ENCODE assay signal across 1 cellular context in the genomic region with DNA sequence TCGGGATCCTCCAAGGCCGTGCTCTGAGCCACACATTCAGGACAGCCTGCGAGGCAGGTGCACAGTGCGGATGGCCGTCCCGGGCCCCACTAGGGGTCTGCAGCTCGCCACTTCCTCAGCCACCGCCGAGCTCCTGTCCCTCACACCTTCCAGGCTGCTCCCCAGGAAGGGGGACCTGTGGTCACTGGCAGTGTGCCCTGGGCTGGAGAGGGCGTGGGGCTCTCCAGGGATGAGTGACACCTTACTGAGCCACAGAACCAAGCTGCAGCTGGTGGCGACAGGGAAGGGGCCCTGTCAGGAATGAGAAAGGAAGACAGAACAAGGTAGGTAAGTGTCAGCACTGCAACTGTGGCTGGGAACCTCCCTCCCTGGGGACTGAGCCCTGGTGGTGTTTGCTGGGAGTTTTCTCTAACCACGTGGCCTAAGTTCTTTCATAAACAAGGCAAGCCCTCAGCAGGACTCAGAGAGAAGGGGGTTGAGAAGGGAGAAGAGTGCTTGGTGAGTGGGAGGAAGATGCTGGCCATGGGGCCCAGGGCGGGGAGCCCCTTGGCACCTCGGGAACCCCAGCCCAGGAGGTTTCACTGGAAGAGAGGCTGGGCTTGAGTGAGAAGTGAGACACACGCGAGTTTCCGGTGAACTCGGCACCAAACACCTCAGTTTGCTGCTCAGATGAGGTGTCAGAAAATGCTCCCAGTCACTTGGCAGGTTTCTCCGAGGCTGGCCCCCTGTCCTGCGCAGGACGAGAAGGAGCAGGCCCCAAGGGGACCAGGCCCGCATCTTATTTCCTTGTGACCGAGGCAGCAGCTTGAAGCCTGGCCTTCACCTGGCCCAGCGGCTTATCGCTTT.
TF ChIP-seq lines count a peak whose summit lies in the region.

No MANE protein-coding gene starts in this region.

TF ChIP-seq in GM12878, 131 proteins besides CTCF, POLR2A, EP300 and RAD21 (continued from another document and continues in another):
- TF ChIP-seq, protein P1, sequence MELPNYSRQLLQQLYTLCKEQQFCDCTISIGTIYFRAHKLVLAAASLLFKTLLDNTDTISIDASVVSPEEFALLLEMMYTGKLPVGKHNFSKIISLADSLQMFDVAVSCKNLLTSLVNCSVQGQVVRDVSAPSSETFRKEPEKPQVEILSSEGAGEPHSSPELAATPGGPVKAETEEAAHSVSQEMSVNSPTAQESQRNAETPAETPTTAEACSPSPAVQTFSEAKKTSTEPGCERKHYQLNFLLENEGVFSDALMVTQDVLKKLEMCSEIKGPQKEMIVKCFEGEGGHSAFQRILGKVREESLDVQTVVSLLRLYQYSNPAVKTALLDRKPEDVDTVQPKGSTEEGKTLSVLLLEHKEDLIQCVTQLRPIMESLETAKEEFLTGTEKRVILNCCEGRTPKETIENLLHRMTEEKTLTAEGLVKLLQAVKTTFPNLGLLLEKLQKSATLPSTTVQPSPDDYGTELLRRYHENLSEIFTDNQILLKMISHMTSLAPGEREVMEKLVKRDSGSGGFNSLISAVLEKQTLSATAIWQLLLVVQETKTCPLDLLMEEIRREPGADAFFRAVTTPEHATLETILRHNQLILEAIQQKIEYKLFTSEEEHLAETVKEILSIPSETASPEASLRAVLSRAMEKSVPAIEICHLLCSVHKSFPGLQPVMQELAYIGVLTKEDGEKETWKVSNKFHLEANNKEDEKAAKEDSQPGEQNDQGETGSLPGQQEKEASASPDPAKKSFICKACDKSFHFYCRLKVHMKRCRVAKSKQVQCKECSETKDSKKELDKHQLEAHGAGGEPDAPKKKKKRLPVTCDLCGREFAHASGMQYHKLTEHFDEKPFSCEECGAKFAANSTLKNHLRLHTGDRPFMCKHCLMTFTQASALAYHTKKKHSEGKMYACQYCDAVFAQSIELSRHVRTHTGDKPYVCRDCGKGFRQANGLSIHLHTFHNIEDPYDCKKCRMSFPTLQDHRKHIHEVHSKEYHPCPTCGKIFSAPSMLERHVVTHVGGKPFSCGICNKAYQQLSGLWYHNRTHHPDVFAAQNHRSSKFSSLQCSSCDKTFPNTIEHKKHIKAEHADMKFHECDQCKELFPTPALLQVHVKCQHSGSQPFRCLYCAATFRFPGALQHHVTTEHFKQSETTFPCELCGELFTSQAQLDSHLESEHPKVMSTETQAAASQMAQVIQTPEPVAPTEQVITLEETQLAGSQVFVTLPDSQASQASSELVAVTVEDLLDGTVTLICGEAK (IDR thresholded peaks at IDR 0.05; ENCODE audit: borderline replicate concordance): peak; percentile 17; the same call in 1 of the 2 replicates
- no peak for TF ChIP-seq BCLAF1 (IDR thresholded peaks at IDR 0.05)
- peak; percentile 92 for TF ChIP-seq EED (IDR thresholded peaks at IDR 0.05; ENCODE audit: low read depth)
- TF ChIP-seq, protein P2, sequence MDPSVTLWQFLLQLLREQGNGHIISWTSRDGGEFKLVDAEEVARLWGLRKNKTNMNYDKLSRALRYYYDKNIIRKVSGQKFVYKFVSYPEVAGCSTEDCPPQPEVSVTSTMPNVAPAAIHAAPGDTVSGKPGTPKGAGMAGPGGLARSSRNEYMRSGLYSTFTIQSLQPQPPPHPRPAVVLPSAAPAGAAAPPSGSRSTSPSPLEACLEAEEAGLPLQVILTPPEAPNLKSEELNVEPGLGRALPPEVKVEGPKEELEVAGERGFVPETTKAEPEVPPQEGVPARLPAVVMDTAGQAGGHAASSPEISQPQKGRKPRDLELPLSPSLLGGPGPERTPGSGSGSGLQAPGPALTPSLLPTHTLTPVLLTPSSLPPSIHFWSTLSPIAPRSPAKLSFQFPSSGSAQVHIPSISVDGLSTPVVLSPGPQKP (IDR thresholded peaks at IDR 0.05; ENCODE audit: low read depth, low read length): peak; percentile 28; the same call in 1 of the 2 replicates
- peak; percentile 90 for TF ChIP-seq SMARCA5 (IDR thresholded peaks at IDR 0.05)
- TF ChIP-seq, protein P3, sequence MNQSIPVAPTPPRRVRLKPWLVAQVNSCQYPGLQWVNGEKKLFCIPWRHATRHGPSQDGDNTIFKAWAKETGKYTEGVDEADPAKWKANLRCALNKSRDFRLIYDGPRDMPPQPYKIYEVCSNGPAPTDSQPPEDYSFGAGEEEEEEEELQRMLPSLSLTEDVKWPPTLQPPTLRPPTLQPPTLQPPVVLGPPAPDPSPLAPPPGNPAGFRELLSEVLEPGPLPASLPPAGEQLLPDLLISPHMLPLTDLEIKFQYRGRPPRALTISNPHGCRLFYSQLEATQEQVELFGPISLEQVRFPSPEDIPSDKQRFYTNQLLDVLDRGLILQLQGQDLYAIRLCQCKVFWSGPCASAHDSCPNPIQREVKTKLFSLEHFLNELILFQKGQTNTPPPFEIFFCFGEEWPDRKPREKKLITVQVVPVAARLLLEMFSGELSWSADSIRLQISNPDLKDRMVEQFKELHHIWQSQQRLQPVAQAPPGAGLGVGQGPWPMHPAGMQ (IDR thresholded peaks at IDR 0.05; ENCODE audit: borderline replicate concordance): no peak
- no peak for TF ChIP-seq FOS (IDR thresholded peaks at IDR 0.05; ENCODE audit: borderline replicate concordance, extremely low read depth, insufficient read length)
- peak; percentile 90 for TF ChIP-seq TCF12 (IDR thresholded peaks at IDR 0.05; ENCODE audit: low read depth, low read length)
- peak; percentile 100 for TF ChIP-seq MEF2B (IDR thresholded peaks at IDR 0.05; ENCODE audit: partially characterized antibody, poor library complexity, severe bottlenecking)
- peak; percentile 41; the same call in 1 of the 2 replicates for TF ChIP-seq BMI1 (IDR thresholded peaks at IDR 0.05; ENCODE audit: borderline replicate concordance)
- peak; percentile 53; the same call in 1 of the 2 replicates for TF ChIP-seq YY1 (IDR thresholded peaks at IDR 0.05; ENCODE audit: low read depth, low read length)
- TF ChIP-seq RAD51 (IDR thresholded peaks at IDR 0.05): peak; percentile 95
- TF ChIP-seq, protein P4, sequence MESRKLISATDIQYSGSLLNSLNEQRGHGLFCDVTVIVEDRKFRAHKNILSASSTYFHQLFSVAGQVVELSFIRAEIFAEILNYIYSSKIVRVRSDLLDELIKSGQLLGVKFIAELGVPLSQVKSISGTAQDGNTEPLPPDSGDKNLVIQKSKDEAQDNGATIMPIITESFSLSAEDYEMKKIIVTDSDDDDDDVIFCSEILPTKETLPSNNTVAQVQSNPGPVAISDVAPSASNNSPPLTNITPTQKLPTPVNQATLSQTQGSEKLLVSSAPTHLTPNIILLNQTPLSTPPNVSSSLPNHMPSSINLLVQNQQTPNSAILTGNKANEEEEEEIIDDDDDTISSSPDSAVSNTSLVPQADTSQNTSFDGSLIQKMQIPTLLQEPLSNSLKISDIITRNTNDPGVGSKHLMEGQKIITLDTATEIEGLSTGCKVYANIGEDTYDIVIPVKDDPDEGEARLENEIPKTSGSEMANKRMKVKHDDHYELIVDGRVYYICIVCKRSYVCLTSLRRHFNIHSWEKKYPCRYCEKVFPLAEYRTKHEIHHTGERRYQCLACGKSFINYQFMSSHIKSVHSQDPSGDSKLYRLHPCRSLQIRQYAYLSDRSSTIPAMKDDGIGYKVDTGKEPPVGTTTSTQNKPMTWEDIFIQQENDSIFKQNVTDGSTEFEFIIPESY (IDR thresholded peaks at IDR 0.05): no peak
- peak; percentile 92 for TF ChIP-seq TBL1XR1 (IDR thresholded peaks at IDR 0.05; ENCODE audit: low read depth, low read length)
- 0 out of 2 replicates have a peak, but pooled peaks have one; percentile 18 for TF ChIP-seq NRF1 (conservative IDR thresholded peaks at IDR 0.05; ENCODE audit: low read depth, low read length)
- no peak for TF ChIP-seq KDM1A (IDR thresholded peaks at IDR 0.05; ENCODE audit: borderline replicate concordance)
- peak; percentile 99 for TF ChIP-seq IKZF1 (conservative IDR thresholded peaks at IDR 0.05)
- no peak for TF ChIP-seq ZNF622 (IDR thresholded peaks at IDR 0.05)
- TF ChIP-seq WRNIP1 (IDR thresholded peaks at IDR 0.05; ENCODE audit: borderline replicate concordance, low read depth, low read length): no peak; the same call in 1 of the 2 replicates
- TF ChIP-seq USF1 (IDR thresholded peaks at IDR 0.05; ENCODE audit: borderline replicate concordance, extremely low read length, insufficient read depth, low read depth, low read length): peak; percentile 73
- 0 out of 2 replicates have a peak, but pooled peaks have one; percentile 30 for TF ChIP-seq TARDBP (IDR thresholded peaks at IDR 0.05; ENCODE audit: borderline replicate concordance)
- 0 out of 2 replicates have a peak, but pooled peaks have one; percentile 58 for TF ChIP-seq SMAD5 (IDR thresholded peaks at IDR 0.05; ENCODE audit: low read depth)
- no peak for TF ChIP-seq STAT3 (IDR thresholded peaks at IDR 0.05; ENCODE audit: low read depth, low read length)
- peak; percentile 52; the same call in 1 of the 2 replicates for TF ChIP-seq NR2F1 (conservative IDR thresholded peaks at IDR 0.05)
- peak; percentile 71 for TF ChIP-seq ZSCAN29 (IDR thresholded peaks at IDR 0.05)
- TF ChIP-seq, protein P5, sequence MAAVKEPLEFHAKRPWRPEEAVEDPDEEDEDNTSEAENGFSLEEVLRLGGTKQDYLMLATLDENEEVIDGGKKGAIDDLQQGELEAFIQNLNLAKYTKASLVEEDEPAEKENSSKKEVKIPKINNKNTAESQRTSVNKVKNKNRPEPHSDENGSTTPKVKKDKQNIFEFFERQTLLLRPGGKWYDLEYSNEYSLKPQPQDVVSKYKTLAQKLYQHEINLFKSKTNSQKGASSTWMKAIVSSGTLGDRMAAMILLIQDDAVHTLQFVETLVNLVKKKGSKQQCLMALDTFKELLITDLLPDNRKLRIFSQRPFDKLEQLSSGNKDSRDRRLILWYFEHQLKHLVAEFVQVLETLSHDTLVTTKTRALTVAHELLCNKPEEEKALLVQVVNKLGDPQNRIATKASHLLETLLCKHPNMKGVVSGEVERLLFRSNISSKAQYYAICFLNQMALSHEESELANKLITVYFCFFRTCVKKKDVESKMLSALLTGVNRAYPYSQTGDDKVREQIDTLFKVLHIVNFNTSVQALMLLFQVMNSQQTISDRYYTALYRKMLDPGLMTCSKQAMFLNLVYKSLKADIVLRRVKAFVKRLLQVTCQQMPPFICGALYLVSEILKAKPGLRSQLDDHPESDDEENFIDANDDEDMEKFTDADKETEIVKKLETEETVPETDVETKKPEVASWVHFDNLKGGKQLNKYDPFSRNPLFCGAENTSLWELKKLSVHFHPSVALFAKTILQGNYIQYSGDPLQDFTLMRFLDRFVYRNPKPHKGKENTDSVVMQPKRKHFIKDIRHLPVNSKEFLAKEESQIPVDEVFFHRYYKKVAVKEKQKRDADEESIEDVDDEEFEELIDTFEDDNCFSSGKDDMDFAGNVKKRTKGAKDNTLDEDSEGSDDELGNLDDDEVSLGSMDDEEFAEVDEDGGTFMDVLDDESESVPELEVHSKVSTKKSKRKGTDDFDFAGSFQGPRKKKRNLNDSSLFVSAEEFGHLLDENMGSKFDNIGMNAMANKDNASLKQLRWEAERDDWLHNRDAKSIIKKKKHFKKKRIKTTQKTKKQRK (IDR thresholded peaks at IDR 0.05; ENCODE audit: low read depth, low read length): no peak
- no peak for TF ChIP-seq GABPA (IDR thresholded peaks at IDR 0.05; ENCODE audit: low read depth)
- TF ChIP-seq BHLHE40 (IDR thresholded peaks at IDR 0.05; ENCODE audit: borderline replicate concordance in 1 of 2, low read depth in 2 of 2, low read length in 1 of 2): peak in 1 of 2 experiments; percentile 86
- no peak for TF ChIP-seq CHD4 (IDR thresholded peaks at IDR 0.05)
- peak; percentile 94 for TF ChIP-seq FOXK2 (IDR thresholded peaks at IDR 0.05)
- no peak for TF ChIP-seq HDAC6 (IDR thresholded peaks at IDR 0.05; ENCODE audit: unreplicated experiment)
- peak; percentile 82 for TF ChIP-seq CREM (IDR thresholded peaks at IDR 0.05; ENCODE audit: low read depth)
- no peak for TF ChIP-seq MYB (IDR thresholded peaks at IDR 0.05; ENCODE audit: borderline replicate concordance, low read depth, low read length)
- TF ChIP-seq BCL3 (IDR thresholded peaks at IDR 0.05; ENCODE audit: borderline replicate concordance, insufficient read depth, low read depth, low read length, poor library complexity, severe bottlenecking): peak; percentile 99
- peak; percentile 96 for TF ChIP-seq SMAD1 (IDR thresholded peaks at IDR 0.05; ENCODE audit: low read depth, partially characterized antibody)
- no peak for TF ChIP-seq ZNF207 (IDR thresholded peaks at IDR 0.05; ENCODE audit: borderline replicate concordance)
- peak; percentile 81; the same call in 1 of the 3 replicates for TF ChIP-seq POU2F2 (IDR thresholded peaks at IDR 0.05; ENCODE audit: borderline replicate concordance, low read depth, low read length)
